In genomic region chr2:119170504-119170903, GRCh38 we compare ENCODE assay signal across 8 cellular contexts. TPM values are rescaled to one million over a fixed set of nuclear protein-coding genes. Genes with fewer than 3 reads are reported as not detected.
"Had no signal": no experiment of that assay in that cellular context is flagged by ENCODE, and none has a peak within 500 bp of the region (broad histone marks: within the 10 kb centered on the region; RNA-seq: fewer than 3 reads in every experiment).

No MANE protein-coding gene starts in this region.

- H3K4me3 Mint-ChIP-seq: GM23338, H9, IgD-negative memory B cell had no signal

- H3K9me3 Mint-ChIP-seq: IgD-negative memory B cell had no signal

- H3K4me1 Mint-ChIP-seq: IgD-negative memory B cell had no signal

- H3K4me3 ChIP-seq: GM23338 had no signal

- DNase-seq: H9, HCEC 1CT had no signal

- ATAC-seq: HepG2 had no signal

- H3K27ac Mint-ChIP-seq: GM23338, H9, IgD-negative memory B cell had no signal

- H3K27ac ChIP-seq: HL-60 had no signal

- FAIRE-seq: H1, H54, HepG2 had no signal

RNA-seq across cellular contexts. Expression of gene C1QL2, which starts 12.0 kb away (rescaled TPM):
- total RNA-seq: HepG2 had no signal
- polyA plus RNA-seq: HepG2, IgD-negative memory B cell had no signal
